ENCODE assay signal across 1 cellular context in genomic region chr2:25330937-25331336, GRCh38.
TF ChIP-seq lines count a peak whose summit lies in the region.

No MANE protein-coding gene starts in this region.

TF ChIP-seq in K562, 482 proteins besides CTCF, POLR2A, EP300 and RAD21:
- peak; percentile 66 for TF ChIP-seq RBM25 (IDR thresholded peaks at IDR 0.05; ENCODE audit: low read depth, low read length, severe bottlenecking)
- no peak for TF ChIP-seq ZNF277 (CRISPR knock-in tag; IDR thresholded peaks at IDR 0.05; ENCODE audit: borderline replicate concordance)
- 0 out of 2 replicates have a peak, but pooled peaks have one; percentile 29 for TF ChIP-seq BCOR (IDR thresholded peaks at IDR 0.05)
- TF ChIP-seq ZNF174 (CRISPR knock-in tag; IDR thresholded peaks at IDR 0.05), result no peak
- TF ChIP-seq KDM1A (IDR thresholded peaks at IDR 0.05), result peak in 1 of 2 experiments; percentile 41; a peak in 1 of 4 replicates
- peak; percentile 44; the same call in 1 of the 2 replicates for TF ChIP-seq ADNP (tag; IDR thresholded peaks at IDR 0.05)
- no peak for TF ChIP-seq CBFA2T3 (IDR thresholded peaks at IDR 0.05)
